ENCODE assay signal across 18 cellular contexts in the genomic region with DNA sequence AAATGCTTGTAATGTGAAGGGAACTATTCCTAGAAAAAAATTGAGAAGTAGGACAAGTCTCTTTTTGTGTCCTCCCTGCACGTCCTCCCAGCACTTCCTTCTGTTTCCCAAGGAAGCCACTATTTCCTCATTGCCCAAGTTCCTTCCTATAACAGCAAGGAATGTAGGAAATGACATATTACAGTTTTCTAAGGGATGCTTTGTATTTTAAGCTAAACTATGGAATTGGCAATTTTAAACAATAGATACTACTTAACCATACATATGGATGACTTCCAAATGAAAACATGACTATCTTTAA.
DNase-seq lines count a peak whose midpoint lies in the region; ATAC-seq and TF ChIP-seq lines count a peak whose summit lies in the region.
"Had no signal": no experiment of that assay in that cellular context is flagged by ENCODE, and none has a peak within 500 bp of the region (broad histone marks: within the 10 kb centered on the region; RNA-seq: fewer than 3 reads in every experiment).

No MANE protein-coding gene starts in this region.

- POLR2A ChIA-PET in WTC11 (lab: Charles Lee), result interaction anchor here (0.9 kb wide), 1 partner anchor 40 kb away, joined by 3 read pairs; no protein-coding TSS in a partner anchor
- POLR2A ChIA-PET in CD4-positive, alpha-beta T cell (lab: Charles Lee), result no interaction called here

- H3K9me3 ChIP-seq in CD4-positive, alpha-beta T cell (ENCODE audit: control insufficient read depth, low read length), result no peaks in the 10 kb centered on the region
- H3K9me3 ChIP-seq in ascending aorta, result no peaks in the 10 kb centered on the region
- H3K9me3 ChIP-seq: gastroesophageal sphincter had no signal

- peaks cover 4% of the 10 kb centered on the region; the same call in 1 of the 2 replicates for H3K36me3 Mint-ChIP-seq in WTC11
- H3K36me3 Mint-ChIP-seq in CD4-positive, alpha-beta T cell (ENCODE audit: low read depth), result no peaks in the 10 kb centered on the region
- H3K36me3 Mint-ChIP-seq: activated CD8-positive, alpha-beta memory T cell treated with anti-CD3 and anti-CD28 coated beads, Interleukin-2, amount 10 ng/mL, durations not matched to agents 7 days and 5 days had no signal

- H3K9me3 Mint-ChIP-seq in WTC11, result peaks cover 15% of the 10 kb centered on the region
- H3K9me3 Mint-ChIP-seq in CD4-positive, alpha-beta T cell, result no peaks in the 10 kb centered on the region

- H3K36me3 ChIP-seq in ascending aorta, result no peaks in the 10 kb centered on the region
- H3K36me3 ChIP-seq: gastroesophageal sphincter, tibial artery had no signal

- no peaks in the 10 kb centered on the region for H3K27me3 ChIP-seq in CD4-positive, alpha-beta T cell (ENCODE audit: control insufficient read depth, insufficient read depth, low read length)
- H3K27me3 ChIP-seq in ascending aorta, result no peaks in the 10 kb centered on the region
- H3K27me3 ChIP-seq: gastroesophageal sphincter, tibial artery had no signal

- H3K4me3 ChIP-seq in ascending aorta, result peak overlapping the region in 1 of 2 donors; percentile 16
- H3K4me3 ChIP-seq: gastroesophageal sphincter, skin epidermis, tibial artery had no signal

- CTCF ChIA-PET in WTC11 (lab: Charles Lee), result no interaction called here
- CTCF ChIA-PET in CD4-positive, alpha-beta T cell (lab: Charles Lee), result no interaction called here

- DNase-seq in GF-D8 (lab: John Stamatoyannopoulos, UW), result peak; percentile 82
- no peak for DNase-seq in WTC11 (ENCODE audit: low spot score)
- peak; percentile 16 for DNase-seq in left kidney (ENCODE audit: low read depth, low spot score)
- no peak for DNase-seq in sciatic nerve (ENCODE audit: low spot score)
- DNase-seq in CD4-positive, alpha-beta T cell, result no peak
- DNase-seq in ascending aorta (ENCODE audit: low spot score in 2 of 2), result no peak
- DNase-seq in pons (ENCODE audit: low spot score), result no peak
- DNase-seq: activated CD8-positive, alpha-beta memory T cell treated with anti-CD3 and anti-CD28 coated beads, Interleukin-2, amount 10 ng/mL, durations not matched to agents 7 days and 5 days; activated effector memory CD4-positive, alpha-beta T cell treated with anti-CD3 and anti-CD28 coated beads, Interleukin-2, amount 50 U/mL, for 16 hours; anterior cingulate cortex; mammary epithelial cell; NCI-H2029 treated with DMSO at 0.1 percent for 48 hours; NCI-H510A treated with DMSO at 0.1 percent for 48 hours; stimulated activated CD4-positive, alpha-beta T cell treated with anti-CD3 and anti-CD28 coated beads, Interleukin-4, amount 100 ng/mL, for 4 hours had no signal

- H3K27me3 Mint-ChIP-seq in WTC11 (ENCODE audit: low read depth), result no peaks in the 10 kb centered on the region
- H3K27me3 Mint-ChIP-seq in CD4-positive, alpha-beta T cell, result no peaks in the 10 kb centered on the region

- ATAC-seq in WTC11 (no peak), sciatic nerve (peak; percentile 39), GM19324 (IDR thresholded peaks at IDR 0.05; ENCODE audit: low FRiP score, unreplicated experiment) (no peak)
- no peak for ATAC-seq in CD4-positive, alpha-beta T cell (ENCODE audit: poor library complexity)
- ATAC-seq: activated CD8-positive, alpha-beta memory T cell treated with anti-CD3 and anti-CD28 coated beads, Interleukin-2, amount 10 ng/mL, durations not matched to agents 7 days and 5 days; gastroesophageal sphincter had no signal

- H3K4me1 ChIP-seq in ascending aorta, result peaks cover 0 to 14% of the 10 kb centered on the region in 2 donors

- H3K4me3 Mint-ChIP-seq in WTC11, result no peak overlapping the region
- no peak overlapping the region for H3K4me3 Mint-ChIP-seq in CD4-positive, alpha-beta T cell
- H3K4me3 Mint-ChIP-seq: activated CD8-positive, alpha-beta memory T cell treated with anti-CD3 and anti-CD28 coated beads, Interleukin-2, amount 10 ng/mL, durations not matched to agents 7 days and 5 days had no signal

- H3K27ac ChIP-seq in CD4-positive, alpha-beta T cell (ENCODE audit: low read depth, low read length), result no peak overlapping the region
- peak overlapping the region in 1 of 2 donors; percentile 14 for H3K27ac ChIP-seq in ascending aorta

- peak overlapping the region; percentile 43 for H3K27ac Mint-ChIP-seq in WTC11
- H3K27ac Mint-ChIP-seq in CD4-positive, alpha-beta T cell, result no peak overlapping the region
- H3K27ac Mint-ChIP-seq: activated CD8-positive, alpha-beta memory T cell treated with anti-CD3 and anti-CD28 coated beads, Interleukin-2, amount 10 ng/mL, durations not matched to agents 7 days and 5 days had no signal

- no peak for TF ChIP-seq CTCF in WTC11 (IDR thresholded peaks at IDR 0.05)
- TF ChIP-seq CTCF in CD4-positive, alpha-beta T cell (IDR thresholded peaks at IDR 0.05), result no peak
- no peak for TF ChIP-seq CTCF in ascending aorta (IDR thresholded peaks at IDR 0.05)

- H3K4me1 Mint-ChIP-seq in WTC11, result peaks cover 18% of the 10 kb centered on the region
- no peaks in the 10 kb centered on the region for H3K4me1 Mint-ChIP-seq in CD4-positive, alpha-beta T cell (ENCODE audit: low read depth)

- intact Hi-C loops in sciatic nerve (cut with DNase I) (no loop called here), ascending aorta (cut with DNase I) (no loop called here)
- intact Hi-C loops in CD4-positive, alpha-beta T cell (cut with DNase I, micrococcal nuclease), result no loop called here

TF ChIP-seq in WTC11, 78 proteins besides CTCF, POLR2A, EP300 and RAD21 (continues in another document):
- TF ChIP-seq, protein P1, sequence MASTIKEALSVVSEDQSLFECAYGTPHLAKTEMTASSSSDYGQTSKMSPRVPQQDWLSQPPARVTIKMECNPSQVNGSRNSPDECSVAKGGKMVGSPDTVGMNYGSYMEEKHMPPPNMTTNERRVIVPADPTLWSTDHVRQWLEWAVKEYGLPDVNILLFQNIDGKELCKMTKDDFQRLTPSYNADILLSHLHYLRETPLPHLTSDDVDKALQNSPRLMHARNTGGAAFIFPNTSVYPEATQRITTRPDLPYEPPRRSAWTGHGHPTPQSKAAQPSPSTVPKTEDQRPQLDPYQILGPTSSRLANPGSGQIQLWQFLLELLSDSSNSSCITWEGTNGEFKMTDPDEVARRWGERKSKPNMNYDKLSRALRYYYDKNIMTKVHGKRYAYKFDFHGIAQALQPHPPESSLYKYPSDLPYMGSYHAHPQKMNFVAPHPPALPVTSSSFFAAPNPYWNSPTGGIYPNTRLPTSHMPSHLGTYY (CRISPR knock-in tag; IDR thresholded peaks at IDR 0.05), result no peak
- TF ChIP-seq, protein P2, sequence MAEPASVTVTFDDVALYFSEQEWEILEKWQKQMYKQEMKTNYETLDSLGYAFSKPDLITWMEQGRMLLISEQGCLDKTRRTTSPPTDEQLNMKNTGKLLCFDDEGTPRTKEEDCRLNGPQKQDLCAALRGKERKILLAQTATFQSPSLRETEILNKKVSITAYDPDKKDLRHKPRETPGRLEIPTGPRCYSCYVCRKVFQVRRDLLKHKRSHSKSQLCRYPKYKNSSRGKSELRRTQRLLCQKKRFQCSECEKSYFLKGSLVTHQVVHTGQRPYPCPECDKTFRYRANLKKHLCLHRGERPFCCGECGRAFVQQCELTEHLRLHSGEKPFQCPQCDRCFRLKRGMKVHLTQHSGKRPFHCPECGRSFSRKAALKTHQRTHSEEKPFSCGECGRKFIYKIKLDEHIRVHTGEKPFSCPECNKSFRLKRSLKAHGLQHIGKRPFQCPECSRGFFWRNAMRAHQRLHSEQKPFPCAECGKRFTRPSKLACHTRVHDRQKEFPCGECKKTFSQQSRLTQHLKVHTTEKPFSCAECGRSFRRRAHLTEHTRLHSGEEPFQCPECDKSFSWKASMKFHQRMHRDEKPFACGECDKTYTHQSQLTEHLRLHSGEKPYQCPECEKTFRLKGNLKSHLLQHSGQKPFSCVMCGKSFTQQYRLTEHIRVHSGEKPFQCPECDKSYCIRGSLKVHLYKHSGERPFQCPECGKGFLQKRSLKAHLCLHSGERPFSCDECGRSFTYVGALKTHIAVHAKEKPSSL (CRISPR knock-in tag; conservative IDR thresholded peaks at IDR 0.05), result no peak
- TF ChIP-seq, protein P3, sequence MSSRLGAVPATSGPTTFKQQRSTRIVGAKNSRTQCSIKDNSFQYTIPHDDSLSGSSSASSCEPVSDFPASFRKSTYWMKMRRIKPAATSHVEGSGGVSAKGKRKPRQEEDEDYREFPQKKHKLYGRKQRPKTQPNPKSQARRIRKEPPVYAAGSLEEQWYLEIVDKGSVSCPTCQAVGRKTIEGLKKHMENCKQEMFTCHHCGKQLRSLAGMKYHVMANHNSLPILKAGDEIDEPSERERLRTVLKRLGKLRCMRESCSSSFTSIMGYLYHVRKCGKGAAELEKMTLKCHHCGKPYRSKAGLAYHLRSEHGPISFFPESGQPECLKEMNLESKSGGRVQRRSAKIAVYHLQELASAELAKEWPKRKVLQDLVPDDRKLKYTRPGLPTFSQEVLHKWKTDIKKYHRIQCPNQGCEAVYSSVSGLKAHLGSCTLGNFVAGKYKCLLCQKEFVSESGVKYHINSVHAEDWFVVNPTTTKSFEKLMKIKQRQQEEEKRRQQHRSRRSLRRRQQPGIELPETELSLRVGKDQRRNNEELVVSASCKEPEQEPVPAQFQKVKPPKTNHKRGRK (CRISPR knock-in tag; IDR thresholded peaks at IDR 0.05; ENCODE audit: borderline replicate concordance), result no peak
- TF ChIP-seq OVOL2 (CRISPR knock-in tag; IDR thresholded peaks at IDR 0.05; ENCODE audit: borderline replicate concordance), result no peak
- TF ChIP-seq, protein P4, sequence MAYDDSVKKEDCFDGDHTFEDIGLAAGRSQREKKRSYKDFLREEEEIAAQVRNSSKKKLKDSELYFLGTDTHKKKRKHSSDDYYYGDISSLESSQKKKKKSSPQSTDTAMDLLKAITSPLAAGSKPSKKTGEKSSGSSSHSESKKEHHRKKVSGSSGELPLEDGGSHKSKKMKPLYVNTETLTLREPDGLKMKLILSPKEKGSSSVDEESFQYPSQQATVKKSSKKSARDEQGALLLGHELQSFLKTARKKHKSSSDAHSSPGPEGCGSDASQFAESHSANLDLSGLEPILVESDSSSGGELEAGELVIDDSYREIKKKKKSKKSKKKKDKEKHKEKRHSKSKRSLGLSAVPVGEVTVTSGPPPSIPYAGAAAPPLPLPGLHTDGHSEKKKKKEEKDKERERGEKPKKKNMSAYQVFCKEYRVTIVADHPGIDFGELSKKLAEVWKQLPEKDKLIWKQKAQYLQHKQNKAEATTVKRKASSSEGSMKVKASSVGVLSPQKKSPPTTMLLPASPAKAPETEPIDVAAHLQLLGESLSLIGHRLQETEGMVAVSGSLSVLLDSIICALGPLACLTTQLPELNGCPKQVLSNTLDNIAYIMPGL (CRISPR knock-in tag; IDR thresholded peaks at IDR 0.05), result no peak
- no peak for TF ChIP-seq GABPB1 (CRISPR knock-in tag; IDR thresholded peaks at IDR 0.05)
- TF ChIP-seq NR1H2 (CRISPR knock-in tag; IDR thresholded peaks at IDR 0.05), result no peak
- TF ChIP-seq FOXP1 (CRISPR knock-in tag; IDR thresholded peaks at IDR 0.05; ENCODE audit: borderline replicate concordance), result no peak
- TF ChIP-seq SMAD3 (CRISPR knock-in tag; IDR thresholded peaks at IDR 0.05; ENCODE audit: borderline replicate concordance), result no peak
- TF ChIP-seq FOXJ3 (CRISPR knock-in tag; IDR thresholded peaks at IDR 0.05; ENCODE audit: borderline replicate concordance), result no peak
- TF ChIP-seq IRF2 (CRISPR knock-in tag; IDR thresholded peaks at IDR 0.05; ENCODE audit: borderline replicate concordance, low read depth), result no peak

Comparison
In these comparisons a context has a peak if more than half of its experiments do, and no peak if none do; other contexts are left out.
1. DNase-seq: peak in GF-D8 (single experiment) and left kidney (single experiment); none in WTC11 (single experiment), sciatic nerve (single experiment), CD4-positive, alpha-beta T cell (0 of 10), ascending aorta (0 of 2) and pons (single experiment).